ENCODE assay signal across 15 cellular contexts in genomic region chr17:66950886-66951604, GRCh38. TPM values are rescaled to one million over a fixed set of nuclear protein-coding genes. Genes with fewer than 3 reads are reported as not detected.
DNase-seq lines count a peak whose midpoint lies in the region; ATAC-seq, FAIRE-seq and TF ChIP-seq lines count a peak whose summit lies in the region.
"Had no signal": no experiment of that assay in that cellular context is flagged by ENCODE, and none has a peak within 500 bp of the region (broad histone marks: within the 10 kb centered on the region; RNA-seq: fewer than 3 reads in every experiment).

No MANE protein-coding gene starts in this region.

- H3K27me3 ChIP-seq in GM23338 (ENCODE audit: insufficient read depth), result no peaks in the 10 kb centered on the region
- H3K27me3 ChIP-seq in SK-N-SH (ENCODE audit: insufficient read depth), result no peaks in the 10 kb centered on the region
- H3K27me3 ChIP-seq in smooth muscle cell (ENCODE audit: low read depth), result no peaks in the 10 kb centered on the region
- H3K27me3 ChIP-seq: colonic mucosa had no signal

- peaks cover 18% of the 10 kb centered on the region for H3K4me1 ChIP-seq in GM23338 (ENCODE audit: insufficient read depth)
- peaks cover 16 to 54% of the 10 kb centered on the region in 2 experiments for H3K4me1 ChIP-seq in SK-N-SH (ENCODE audit: control insufficient read depth in 1 of 2, insufficient read depth in 2 of 2, low read depth in 1 of 2, low read length in 1 of 2)
- peaks cover 0 to 2% of the 10 kb centered on the region in 2 donors for H3K4me1 ChIP-seq in kidney (ENCODE audit: control insufficient read depth in 1 of 2, insufficient read depth in 1 of 2, low read depth in 1 of 2, low read length in 2 of 2)
- H3K4me1 ChIP-seq in smooth muscle cell (ENCODE audit: low read depth), result peaks cover 7% of the 10 kb centered on the region
- H3K4me1 ChIP-seq: adrenal gland had no signal

- H3K4me2 ChIP-seq in GM23338 (peak overlapping the region; percentile 63; the same call in 1 of the 2 replicates), SK-N-SH (peak overlapping the region; percentile 57), smooth muscle cell (no peak overlapping the region)

- H3K4me1 Mint-ChIP-seq in GM23338, result peaks cover 27% of the 10 kb centered on the region
- H3K4me1 Mint-ChIP-seq in activated naive CD4-positive, alpha-beta T cell treated with anti-CD3 and anti-CD28 coated beads, Interleukin-2, amount 10 ng/mL, durations not matched to agents 7 days and 5 days, result no peaks in the 10 kb centered on the region

- intact Hi-C loops in kidney (cut with DNase I), result no loop called here

- ATAC-seq in GM23338, result no peak; the same call in 2 of the 3 replicates

- H3K9ac ChIP-seq in SK-N-SH (no peak overlapping the region), kidney (ENCODE audit: low read length in 2 of 2) (no peak overlapping the region), smooth muscle cell (ENCODE audit: low read depth) (peak overlapping the region; percentile 19)
- H3K9ac ChIP-seq: BLaER1 treated with 17β-estradiol and CSF1 and Interleukin-3, amounts not matched to agents 10 nM and 100 nM had no signal

- H3K27me3 Mint-ChIP-seq in GM23338 (ENCODE audit: insufficient read depth, low read depth, poor library complexity), result peaks cover 8% of the 10 kb centered on the region
- peaks cover 59% of the 10 kb centered on the region for H3K27me3 Mint-ChIP-seq in activated naive CD4-positive, alpha-beta T cell treated with anti-CD3 and anti-CD28 coated beads, Interleukin-2, amount 10 ng/mL, durations not matched to agents 7 days and 5 days

- DNase-seq in GM23338 (ENCODE audit: low spot score) (no peak), SK-N-SH (no peak), kidney (peak; percentile 35), smooth muscle cell (lab: John Stamatoyannopoulos, UW; ENCODE audit: unreplicated experiment) (no peak), NCI-H2196 treated with DMSO at 0.1 percent for 48 hours (lab: John Stamatoyannopoulos, UW; ENCODE audit: unreplicated experiment) (no peak), NCI-H2107 treated with DMSO at 0.1 percent for 48 hours (lab: John Stamatoyannopoulos, UW; ENCODE audit: unreplicated experiment) (no peak), GF-D8 (lab: John Stamatoyannopoulos, UW) (no peak)
- no peak for DNase-seq in activated naive CD4-positive, alpha-beta T cell treated with anti-CD3 and anti-CD28 coated beads, Interleukin-2, amount 10 ng/mL, durations not matched to agents 7 days and 5 days
- DNase-seq: activated CD4-positive, alpha-beta T cell treated with anti-CD3 and anti-CD28 coated beads for 1 hour; activated T-cell treated with anti-CD3 and anti-CD28 coated beads, Interleukin-2, amount 50 U/mL, for 1 hour; adrenal gland; colonic mucosa; NCI-H345 had no signal

- H3K9me3 Mint-ChIP-seq in GM23338, result peaks cover 20% of the 10 kb centered on the region
- H3K9me3 Mint-ChIP-seq in activated naive CD4-positive, alpha-beta T cell treated with anti-CD3 and anti-CD28 coated beads, Interleukin-2, amount 10 ng/mL, durations not matched to agents 7 days and 5 days, result no peaks in the 10 kb centered on the region

- H3K27ac ChIP-seq in GM23338 (ENCODE audit: low read depth) (no peak overlapping the region; the same call in 1 of the 2 replicates), SK-N-SH (ENCODE audit: low read depth in 2 of 2, low read length in 1 of 2) (peak overlapping the region in 1 of 2 experiments; percentile 85; a peak in 2 of 4 replicates), kidney (ENCODE audit: low read depth in 2 of 2, low read length in 2 of 2) (no peak overlapping the region), smooth muscle cell (ENCODE audit: low read depth) (peak overlapping the region; percentile 77)
- H3K27ac ChIP-seq: adrenal gland; BLaER1 treated with 17β-estradiol and CSF1 and Interleukin-3, amounts not matched to agents 10 nM and 100 nM; colonic mucosa had no signal

- CTCF ChIA-PET in SK-N-SH (lab: Yijun Ruan, JAX), result interaction anchor here (1.1 to 1.3 kb wide), 4 partner anchors 9 to 223 kb away, joined by 3 to 4 read pairs (median 4); no protein-coding TSS in a partner anchor
- CTCF ChIA-PET in activated naive CD4-positive, alpha-beta T cell treated with anti-CD3 and anti-CD28 coated beads, Interleukin-2, amount 10 ng/mL, durations not matched to agents 7 days and 5 days (lab: Charles Lee), result no interaction called here

- TF ChIP-seq RAD21 in SK-N-SH (IDR thresholded peaks at IDR 0.05; ENCODE audit: low read length), result no peak

- no peak for TF ChIP-seq CTCF in GM23338 (conservative IDR thresholded peaks at IDR 0.05; ENCODE audit: low read depth in 2 of 2)
- no peak for TF ChIP-seq CTCF in SK-N-SH (IDR thresholded peaks at IDR 0.05)
- TF ChIP-seq CTCF in kidney (IDR thresholded peaks at IDR 0.05; ENCODE audit: borderline replicate concordance, extremely low read depth, insufficient read depth), result no peak
- no peak for TF ChIP-seq CTCF in smooth muscle cell (IDR thresholded peaks at IDR 0.05; ENCODE audit: borderline replicate concordance, insufficient read depth, poor library complexity, severe bottlenecking)

- H3K36me3 ChIP-seq in GM23338 (ENCODE audit: insufficient read depth), result no peaks in the 10 kb centered on the region
- H3K36me3 ChIP-seq in SK-N-SH (replicated peaks in 1 of 2; ENCODE audit: control insufficient read depth in 1 of 2, insufficient read depth in 2 of 2, low read length in 1 of 2), result no peaks in the 10 kb centered on the region
- no peaks in the 10 kb centered on the region for H3K36me3 ChIP-seq in kidney (ENCODE audit: control insufficient read depth in 1 of 2, insufficient read depth in 2 of 2, low read length in 2 of 2)
- H3K36me3 ChIP-seq in smooth muscle cell (ENCODE audit: low read depth), result no peaks in the 10 kb centered on the region
- H3K36me3 ChIP-seq: adrenal gland; BLaER1 treated with 17β-estradiol and CSF1 and Interleukin-3, amounts not matched to agents 10 nM and 100 nM; colonic mucosa had no signal

- 94% methylated on average over 6 of the region's 6 CpGs for WGBS in SK-N-SH (ENCODE audit: low lambda C conversion rate)
- 81% methylated on average over 6 of the region's 6 CpGs for WGBS in smooth muscle cell (ENCODE audit: low lambda C conversion rate)

- no peaks in the 10 kb centered on the region for H3K9me3 ChIP-seq in SK-N-SH
- no peaks in the 10 kb centered on the region for H3K9me3 ChIP-seq in kidney (ENCODE audit: control insufficient read depth in 1 of 2, low read length in 2 of 2)
- no peaks in the 10 kb centered on the region for H3K9me3 ChIP-seq in smooth muscle cell (replicated peaks; ENCODE audit: low read depth)
- H3K9me3 ChIP-seq: adrenal gland; BLaER1 treated with 17β-estradiol and CSF1 and Interleukin-3, amounts not matched to agents 10 nM and 100 nM; colonic mucosa had no signal

- H3F3A ChIP-seq in GM23338 (replicated peaks; ENCODE audit: low read depth) (no peaks in the 10 kb centered on the region), SK-N-SH (replicated peaks; ENCODE audit: insufficient read depth) (peaks cover 29% of the 10 kb centered on the region), smooth muscle cell (ENCODE audit: low read depth) (no peaks in the 10 kb centered on the region)

- H4K20me1 ChIP-seq in GM23338 (replicated peaks; ENCODE audit: insufficient read depth), result no peaks in the 10 kb centered on the region
- no peaks in the 10 kb centered on the region for H4K20me1 ChIP-seq in SK-N-SH (ENCODE audit: insufficient read depth)
- no peaks in the 10 kb centered on the region for H4K20me1 ChIP-seq in smooth muscle cell (ENCODE audit: low read depth)

- no peak overlapping the region for H3K4me3 ChIP-seq in GM23338
- H3K4me3 ChIP-seq in SK-N-SH (ENCODE audit: low read depth in 2 of 2, low read length in 1 of 2), result no peak overlapping the region
- H3K4me3 ChIP-seq in kidney (ENCODE audit: low read length in 2 of 2), result no peak overlapping the region
- no peak overlapping the region for H3K4me3 ChIP-seq in smooth muscle cell
- H3K4me3 ChIP-seq: adrenal gland; BLaER1 treated with 17β-estradiol and CSF1 and Interleukin-3, amounts not matched to agents 10 nM and 100 nM; colonic mucosa had no signal

- POLR2A ChIA-PET in SK-N-SH (lab: Yijun Ruan, JAX), result interaction anchor here (0.7 to 1.4 kb wide), 2 partner anchors 13 to 207 kb away, joined by 3 to 4 read pairs; partner anchors contain the start of gene CACNG4

- H3K4me3 Mint-ChIP-seq in GM23338, result no peak overlapping the region
- H3K4me3 Mint-ChIP-seq in activated naive CD4-positive, alpha-beta T cell treated with anti-CD3 and anti-CD28 coated beads, Interleukin-2, amount 10 ng/mL, durations not matched to agents 7 days and 5 days, result no peak overlapping the region

- H2AFZ ChIP-seq in GM23338, result no peak overlapping the region
- H2AFZ ChIP-seq in SK-N-SH (ENCODE audit: low read depth), result no peak overlapping the region; the same call in 1 of the 2 replicates
- H2AFZ ChIP-seq in smooth muscle cell (ENCODE audit: low read depth), result no peak overlapping the region

- peaks cover 8% of the 10 kb centered on the region; the same call in 2 of the 3 replicates for H3K36me3 Mint-ChIP-seq in GM23338 (ENCODE audit: low read depth)
- no peaks in the 10 kb centered on the region for H3K36me3 Mint-ChIP-seq in activated naive CD4-positive, alpha-beta T cell treated with anti-CD3 and anti-CD28 coated beads, Interleukin-2, amount 10 ng/mL, durations not matched to agents 7 days and 5 days

- H3K27ac Mint-ChIP-seq in GM23338, result no peak overlapping the region
- H3K27ac Mint-ChIP-seq in activated naive CD4-positive, alpha-beta T cell treated with anti-CD3 and anti-CD28 coated beads, Interleukin-2, amount 10 ng/mL, durations not matched to agents 7 days and 5 days, result no peak overlapping the region

- no peak for FAIRE-seq in kidney (lab: Jason Lieb, UNC)

- TF ChIP-seq EP300 in SK-N-SH (IDR thresholded peaks at IDR 0.05; ENCODE audit: borderline replicate concordance in 1 of 2, low read depth in 1 of 2, low read length in 1 of 2), result no peak

- H3K9me2 ChIP-seq in GM23338 (ENCODE audit: insufficient read depth) (0 out of 2 replicates have a peak, but pooled peaks cover 10% of the 10 kb centered on the region), SK-N-SH (no peaks in the 10 kb centered on the region)

- H3K79me2 ChIP-seq in GM23338 (replicated peaks; ENCODE audit: insufficient read depth) (no peaks in the 10 kb centered on the region), SK-N-SH (ENCODE audit: insufficient read depth) (no peaks in the 10 kb centered on the region), smooth muscle cell (ENCODE audit: low read depth) (no peaks in the 10 kb centered on the region)

TF ChIP-seq in GM23338, 12 proteins besides CTCF, POLR2A, EP300 and RAD21 (continues in another document):
- TF ChIP-seq ZNF331 (CRISPR knock-in tag; IDR thresholded peaks at IDR 0.05; ENCODE audit: low read depth), result no peak

TF ChIP-seq in SK-N-SH, 30 proteins besides CTCF, POLR2A, EP300 and RAD21 (continues in another document):
- TF ChIP-seq TEAD4 (IDR thresholded peaks at IDR 0.05; ENCODE audit: borderline replicate concordance, insufficient read depth), result no peak

RNA-seq across cellular contexts. Expression of gene CACNG4, which starts 13.5 kb away (rescaled TPM):
- 4.0 and 4.1 TPM in 2 replicates for total RNA-seq in GM23338 (2014; rRNA removed; shearing (Covaris generic))
- polyA plus RNA-seq in GM23338 (2016; fragmentation: Nextera tagmentation; extraction: Ambion mirVana), result 1.6 and 1.9 TPM in 2 replicates
- 12.4 and 13.2 TPM in 2 replicates for polyA plus RNA-seq in SK-N-SH (2012; rRNA removed)
- polyA plus RNA-seq in SK-N-SH (2012; cell fraction: cytosol; rRNA removed), result 9.9 and 16.7 TPM in 2 replicates
- polyA plus RNA-seq in SK-N-SH (2012; cell fraction: nucleus; rRNA removed), result 7.9 and 9.8 TPM in 2 replicates
- 0.31 TPM for total RNA-seq in kidney
- 0.26 TPM for polyA plus RNA-seq in kidney (ENCODE audit: insufficient read depth, low read depth, low replicate concordance)
- total RNA-seq in smooth muscle cell, result 4.2 and 6.5 TPM in 2 replicates
- polyA plus RNA-seq in smooth muscle cell, result 1.4 and 13.3 TPM in 2 replicates
- total RNA-seq: T-helper 1 cell treated with Interleukin-12 subunit alpha and Interleukin-12 subunit beta and Interleukin-4 antibody, amounts not matched to agents 30 ng/mL and 1 ng/mL, for 36 hours had no signal
